11 cellular contexts compared by ENCODE assay signal in the genomic region with DNA sequence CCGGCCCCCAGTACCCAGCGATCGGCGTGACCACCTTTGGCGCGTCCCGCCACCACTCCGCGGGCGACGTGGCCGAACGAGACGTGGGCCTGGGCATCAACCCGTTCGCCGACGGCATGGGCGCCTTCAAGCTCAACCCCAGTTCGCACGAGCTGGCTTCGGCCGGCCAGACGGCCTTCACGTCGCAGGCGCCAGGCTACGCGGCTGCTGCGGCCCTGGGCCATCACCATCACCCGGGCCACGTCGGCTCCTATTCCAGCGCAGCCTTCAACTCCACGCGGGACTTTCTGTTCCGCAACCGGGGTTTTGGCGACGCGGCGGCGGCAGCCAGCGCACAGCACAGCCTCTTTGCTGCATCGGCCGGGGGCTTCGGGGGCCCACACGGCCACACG. TPM values are rescaled to one million over a fixed set of nuclear protein-coding genes. Genes with fewer than 3 reads are reported as not detected.
DNase-seq lines count a peak whose midpoint lies in the region; ATAC-seq and TF ChIP-seq lines count a peak whose summit lies in the region.
"Had no signal": no experiment of that assay in that cellular context is flagged by ENCODE, and none has a peak within 500 bp of the region (broad histone marks: within the 10 kb centered on the region; RNA-seq: fewer than 3 reads in every experiment).

No MANE protein-coding gene starts in this region.

- peaks cover 87% of the 10 kb centered on the region for H3K27me3 ChIP-seq in muscle layer of duodenum (ENCODE audit: low read depth, low read length)

- no peaks in the 10 kb centered on the region for H3K36me3 ChIP-seq in muscle layer of duodenum (ENCODE audit: control insufficient read depth in 1 of 2, insufficient read depth in 2 of 2, low read length in 2 of 2)

- H3K27ac ChIP-seq in muscle layer of duodenum (ENCODE audit: low read length), result no peak overlapping the region

- no peak for ATAC-seq in HG03571 (IDR thresholded peaks at IDR 0.05; ENCODE audit: unreplicated experiment)
- ATAC-seq: stimulated activated naive B cell treated with anti-CD40 and anti-IgM and Interleukin-4, amounts not matched to agents 10 μg/mL and 1 μg/mL and 100 μg/mL, for 72 hours had no signal

- H3K9me3 ChIP-seq in muscle layer of duodenum (ENCODE audit: control insufficient read depth in 1 of 2, low read length in 2 of 2), result peaks cover 5 to 7% of the 10 kb centered on the region in 2 donors

- peak; percentile 56 for DNase-seq in activated CD4-positive, alpha-beta T cell treated with anti-CD3 and anti-CD28 coated beads, Interleukin-2, amount 10 ng/mL, durations not matched to agents 24 days and 14 days
- DNase-seq in activated CD4-positive, alpha-beta T cell treated with anti-CD3 and anti-CD28 coated beads, Interleukin-2, amount 50 U/mL, for 48 hours, result no peak
- peak; percentile 54 for DNase-seq in choroid plexus epithelial cell (ENCODE audit: low read depth)
- DNase-seq in type B pancreatic cell (ENCODE audit: extremely low spot score, unreplicated experiment), result no peak
- DNase-seq in NCI-H146 treated with DMSO at 0.1 percent for 48 hours (lab: John Stamatoyannopoulos, UW; ENCODE audit: unreplicated experiment), result no peak
- DNase-seq in DMS 273 (lab: John Stamatoyannopoulos, UW; ENCODE audit: unreplicated experiment), result no peak
- DNase-seq: NCI-H1436 treated with DMSO at 0.1 percent for 48 hours; stimulated activated naive B cell treated with anti-CD40 and anti-IgM and Interleukin-4, amounts not matched to agents 10 μg/mL and 1 μg/mL and 100 μg/mL, for 72 hours had no signal

- H3K4me3 ChIP-seq in choroid plexus epithelial cell (ENCODE audit: low read depth, low read length), result peak overlapping the region; percentile 90
- peak overlapping the region; percentile 46 to 56 for H3K4me3 ChIP-seq in muscle layer of duodenum (ENCODE audit: low read depth in 1 of 2, low read length in 2 of 2)

- H3K27me3 Mint-ChIP-seq in activated CD4-positive, alpha-beta T cell treated with anti-CD3 and anti-CD28 coated beads, Interleukin-2, amount 10 ng/mL, durations not matched to agents 24 days and 14 days, result peaks cover 78% of the 10 kb centered on the region
- peaks cover 92% of the 10 kb centered on the region for H3K27me3 Mint-ChIP-seq in type B pancreatic cell

- H3K27ac Mint-ChIP-seq in activated CD4-positive, alpha-beta T cell treated with anti-CD3 and anti-CD28 coated beads, Interleukin-2, amount 10 ng/mL, durations not matched to agents 24 days and 14 days, result no peak overlapping the region
- no peak overlapping the region for H3K27ac Mint-ChIP-seq in type B pancreatic cell
- H3K27ac Mint-ChIP-seq: memory B cell had no signal

- peaks cover 19% of the 10 kb centered on the region for H3K4me1 Mint-ChIP-seq in activated CD4-positive, alpha-beta T cell treated with anti-CD3 and anti-CD28 coated beads, Interleukin-2, amount 10 ng/mL, durations not matched to agents 24 days and 14 days
- peaks cover 13% of the 10 kb centered on the region for H3K4me1 Mint-ChIP-seq in type B pancreatic cell (ENCODE audit: unreplicated experiment)

- peaks cover 5 to 48% of the 10 kb centered on the region in 2 donors for H3K4me1 ChIP-seq in muscle layer of duodenum (ENCODE audit: control insufficient read depth in 1 of 2, insufficient read depth in 2 of 2, low read length in 2 of 2)

- H3K9me3 Mint-ChIP-seq in activated CD4-positive, alpha-beta T cell treated with anti-CD3 and anti-CD28 coated beads, Interleukin-2, amount 10 ng/mL, durations not matched to agents 24 days and 14 days, result peaks cover 30% of the 10 kb centered on the region
- H3K9me3 Mint-ChIP-seq in type B pancreatic cell, result no peaks in the 10 kb centered on the region

- intact Hi-C loops in activated CD4-positive, alpha-beta T cell treated with anti-CD3 and anti-CD28 coated beads, Interleukin-2, amount 10 ng/mL, durations not matched to agents 24 days and 14 days (cut with micrococcal nuclease), result no loop called here

- no peak overlapping the region for H3K4me3 Mint-ChIP-seq in activated CD4-positive, alpha-beta T cell treated with anti-CD3 and anti-CD28 coated beads, Interleukin-2, amount 10 ng/mL, durations not matched to agents 24 days and 14 days
- peak overlapping the region; percentile 87 for H3K4me3 Mint-ChIP-seq in type B pancreatic cell
- H3K4me3 Mint-ChIP-seq: memory B cell had no signal

- H3K36me3 Mint-ChIP-seq in activated CD4-positive, alpha-beta T cell treated with anti-CD3 and anti-CD28 coated beads, Interleukin-2, amount 10 ng/mL, durations not matched to agents 24 days and 14 days (ENCODE audit: low read depth), result peaks cover 21% of the 10 kb centered on the region
- peaks cover 28% of the 10 kb centered on the region for H3K36me3 Mint-ChIP-seq in type B pancreatic cell

- TF ChIP-seq CTCF in choroid plexus epithelial cell (conservative IDR thresholded peaks at IDR 0.05; ENCODE audit: low read depth, low read length) (no peak), type B pancreatic cell (conservative IDR thresholded peaks at IDR 0.05) (no peak)

RNA-seq across cellular contexts. Expression of gene ZIC1, which starts 1.0 kb away (rescaled TPM):
- total RNA-seq in activated CD4-positive, alpha-beta T cell treated with anti-CD3 and anti-CD28 coated beads, Interleukin-2, amount 10 ng/mL, durations not matched to agents 24 days and 14 days, result not detected in 2 replicates
- total RNA-seq in type B pancreatic cell (ENCODE audit: low replicate concordance), result 184 TPM in 1 of 2 replicates, not detected in the other

RNA-seq across cellular contexts. Expression of gene ZIC4, which starts 3.8 kb away (rescaled TPM):
- total RNA-seq in activated CD4-positive, alpha-beta T cell treated with anti-CD3 and anti-CD28 coated beads, Interleukin-2, amount 10 ng/mL, durations not matched to agents 24 days and 14 days, result not detected in 2 replicates
- 40.2 TPM in 1 of 2 replicates, not detected in the other for total RNA-seq in type B pancreatic cell (ENCODE audit: low replicate concordance)

Comparison
In these comparisons a context has a peak if more than half of its experiments do, and no peak if none do; other contexts are left out.
1. DNase-seq: peak in activated CD4-positive, alpha-beta T cell treated with anti-CD3 and anti-CD28 coated beads, Interleukin-2, amount 10 ng/mL, durations not matched to agents 24 days and 14 days (single experiment) and choroid plexus epithelial cell (single experiment); none in activated CD4-positive, alpha-beta T cell treated with anti-CD3 and anti-CD28 coated beads, Interleukin-2, amount 50 U/mL, for 48 hours (0 of 2), type B pancreatic cell (single experiment), NCI-H146 treated with DMSO at 0.1 percent for 48 hours (single experiment) and DMS 273 (single experiment).